Comparison of ENCODE assay signal across 19 cellular contexts in the genomic region with DNA sequence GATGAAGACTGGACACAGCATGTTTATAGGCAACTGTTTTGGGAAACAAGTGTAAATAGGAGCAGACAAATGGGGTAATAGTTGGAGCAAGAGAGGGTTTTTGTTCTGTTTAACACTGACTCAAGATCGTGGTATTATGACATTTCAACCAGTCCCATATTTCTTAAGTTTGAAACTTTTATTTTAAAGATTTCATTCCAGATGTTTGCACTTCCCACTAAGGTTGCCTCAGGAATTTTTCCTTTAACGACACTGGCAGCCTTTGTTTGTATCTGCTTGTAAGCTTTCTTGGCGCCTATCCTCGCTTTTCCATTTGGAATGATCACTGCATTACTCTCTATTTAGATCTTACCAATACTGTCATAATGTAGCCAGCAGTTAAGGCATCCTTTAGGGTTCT.
"Had no signal": no experiment of that assay in that cellular context is flagged by ENCODE, and none has a peak within 500 bp of the region (broad histone marks: within the 10 kb centered on the region; RNA-seq: fewer than 3 reads in every experiment).

No MANE protein-coding gene starts in this region.

- DNase-seq: cerebellar nuclear complex; endodermal cell; erythroblast; heart right ventricle; hypothalamus; kidney glomerular epithelial cell; mucosa of descending colon; naive thymus-derived CD8-positive, alpha-beta T cell; posterior cingulate gyrus; spleen; stimulated activated CD4-positive, alpha-beta T cell treated with anti-CD3 and anti-CD28 coated beads, Interleukin-2, amount 100 ng/mL, for 24 hours; stimulated activated CD4-positive, alpha-beta T cell treated with anti-CD3 and anti-CD28 coated beads, Interleukin-4, amount 100 ng/mL, for 4 hours; stimulated activated naive CD4-positive, alpha-beta T cell; stomach; substantia nigra; transverse colon had no signal

- H3K36me3 ChIP-seq: thoracic aorta had no signal

- ATAC-seq: heart right ventricle; mucosa of descending colon; naive thymus-derived CD8-positive, alpha-beta T cell; sciatic nerve had no signal

- H3K27ac ChIP-seq: heart right ventricle, neutrophil, spleen, stomach, thoracic aorta, transverse colon had no signal

- H3K9me3 ChIP-seq: mucosa of descending colon, neutrophil, thoracic aorta had no signal

- H3K4me3 ChIP-seq: heart right ventricle, mucosa of descending colon, spleen, stomach, thoracic aorta, transverse colon had no signal
